9 cellular contexts compared by ENCODE assay signal in the genomic region with DNA sequence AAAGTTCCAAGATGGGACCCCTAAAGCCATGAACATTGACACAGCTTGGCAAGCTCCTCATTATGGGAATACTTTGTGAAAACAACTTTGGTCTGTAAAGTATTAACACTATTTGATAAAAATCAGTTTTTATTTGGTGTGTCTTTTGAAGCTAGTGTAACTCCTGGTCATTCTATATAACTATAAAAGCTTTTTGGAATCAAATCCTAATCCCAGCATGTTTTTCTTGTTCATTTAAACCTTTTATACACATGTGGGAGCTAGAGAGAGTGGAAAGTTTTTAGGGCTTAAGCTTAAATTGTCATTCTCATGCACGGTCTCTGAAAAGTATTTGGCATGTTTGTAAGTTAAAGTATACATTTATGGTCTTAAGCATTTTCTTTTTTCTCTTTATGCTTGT.
"Had no signal": no experiment of that assay in that cellular context is flagged by ENCODE, and none has a peak within 500 bp of the region (broad histone marks: within the 10 kb centered on the region; RNA-seq: fewer than 3 reads in every experiment).

No MANE protein-coding gene starts in this region.

- DNase-seq: GM23248, GOT3, H7, H9, HCEC 1CT, HFFc6 had no signal

- H3K4me3 ChIP-seq: GM23248, GM23338, HAP-1 had no signal

- H3K9me3 Mint-ChIP-seq: GM23338, H9 had no signal

- H3K4me3 Mint-ChIP-seq: GM23338, H9, HFFc6 had no signal

- H3K4me2 ChIP-seq: GM23338 had no signal

- H3K36me3 ChIP-seq: HAP-1 had no signal

- H3K27ac ChIP-seq: GM23248 had no signal

- H3K9me3 ChIP-seq: HAP-1 had no signal

- H3K27ac Mint-ChIP-seq: GM23338, H9, HFFc6 had no signal

- H3K4me1 ChIP-seq: HAP-1 had no signal

- H2AFZ ChIP-seq: GM23248, GM23338 had no signal

- H3K9ac ChIP-seq: GM23248 had no signal

- ATAC-seq: GM23338, HCT116 had no signal
